ENCODE assay signal across 8 cellular contexts in genomic region chr7:144759653-144760052, GRCh38.
"Had no signal": no experiment of that assay in that cellular context is flagged by ENCODE, and none has a peak within 500 bp of the region (broad histone marks: within the 10 kb centered on the region; RNA-seq: fewer than 3 reads in every experiment).

No MANE protein-coding gene starts in this region.

- H3K4me3 ChIP-seq: GM12878 had no signal

- DNase-seq: GDM1, GF-D8 had no signal

- FAIRE-seq: G401.6, GM12878, GM12891, GM12892, GM18507, GM19239 had no signal

- ATAC-seq: GM12878 had no signal
